In genomic region chr19:47348819-47349795, GRCh38 we compare ENCODE assay signal across 8 cellular contexts. TPM values are rescaled to one million over a fixed set of nuclear protein-coding genes. Genes with fewer than 3 reads are reported as not detected.
A peak's percentile ranks its signal among the peaks of the same experiment; 100 is the strongest.
DNase-seq lines count a peak whose midpoint lies in the region; ATAC-seq and TF ChIP-seq lines count a peak whose summit lies in the region.

A gene with protein sequence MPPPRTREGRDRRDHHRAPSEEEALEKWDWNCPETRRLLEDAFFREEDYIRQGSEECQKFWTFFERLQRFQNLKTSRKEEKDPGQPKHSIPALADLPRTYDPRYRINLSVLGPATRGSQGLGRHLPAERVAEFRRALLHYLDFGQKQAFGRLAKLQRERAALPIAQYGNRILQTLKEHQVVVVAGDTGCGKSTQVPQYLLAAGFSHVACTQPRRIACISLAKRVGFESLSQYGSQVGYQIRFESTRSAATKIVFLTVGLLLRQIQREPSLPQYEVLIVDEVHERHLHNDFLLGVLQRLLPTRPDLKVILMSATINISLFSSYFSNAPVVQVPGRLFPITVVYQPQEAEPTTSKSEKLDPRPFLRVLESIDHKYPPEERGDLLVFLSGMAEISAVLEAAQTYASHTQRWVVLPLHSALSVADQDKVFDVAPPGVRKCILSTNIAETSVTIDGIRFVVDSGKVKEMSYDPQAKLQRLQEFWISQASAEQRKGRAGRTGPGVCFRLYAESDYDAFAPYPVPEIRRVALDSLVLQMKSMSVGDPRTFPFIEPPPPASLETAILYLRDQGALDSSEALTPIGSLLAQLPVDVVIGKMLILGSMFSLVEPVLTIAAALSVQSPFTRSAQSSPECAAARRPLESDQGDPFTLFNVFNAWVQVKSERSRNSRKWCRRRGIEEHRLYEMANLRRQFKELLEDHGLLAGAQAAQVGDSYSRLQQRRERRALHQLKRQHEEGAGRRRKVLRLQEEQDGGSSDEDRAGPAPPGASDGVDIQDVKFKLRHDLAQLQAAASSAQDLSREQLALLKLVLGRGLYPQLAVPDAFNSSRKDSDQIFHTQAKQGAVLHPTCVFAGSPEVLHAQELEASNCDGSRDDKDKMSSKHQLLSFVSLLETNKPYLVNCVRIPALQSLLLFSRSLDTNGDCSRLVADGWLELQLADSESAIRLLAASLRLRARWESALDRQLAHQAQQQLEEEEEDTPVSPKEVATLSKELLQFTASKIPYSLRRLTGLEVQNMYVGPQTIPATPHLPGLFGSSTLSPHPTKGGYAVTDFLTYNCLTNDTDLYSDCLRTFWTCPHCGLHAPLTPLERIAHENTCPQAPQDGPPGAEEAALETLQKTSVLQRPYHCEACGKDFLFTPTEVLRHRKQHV (plus strand): TSS chr19:47349315. CDS start chr19:47353031, 3,716 bp downstream.

- H3K4me1 ChIP-seq in spleen, result peaks cover 3 to 66% (median 40%) of the 10 kb centered on the region in 6 donors

- H3K36me3 Mint-ChIP-seq in activated B cell treated with CpG ODN at 0.5 μM for 24 hours (ENCODE audit: low read depth), result peaks cover 35% of the 10 kb centered on the region
- peaks cover 0 to 11% (median 10%) of the 10 kb centered on the region in 3 donors for H3K36me3 Mint-ChIP-seq in immature natural killer cell

- intact Hi-C loops in activated B cell treated with CpG ODN at 0.5 μM for 24 hours (cut with micrococcal nuclease), result loop anchor here (1.0 to 2.0 kb wide), 6 partner anchors 60 to 1354 kb away; partner anchors contain the start of genes BICRA, CCDC61, CCDC9 and NAPA
- intact Hi-C loops in spleen (cut with DNase I; ENCODE audit: low total_unique reads), result no loop called here

- peaks cover 0 to 3% (median 0%) of the 10 kb centered on the region in 7 donors for H3K27me3 ChIP-seq in spleen (replicated peaks in 1 of 7)

- peaks cover 0 to 26% (median 15%) of the 10 kb centered on the region in 6 donors for H3K36me3 ChIP-seq in spleen

- CTCF ChIA-PET in activated B cell treated with CpG ODN at 0.5 μM for 24 hours (lab: Charles Lee), result interaction anchor here (0.6 to 2.0 kb wide), 15 partner anchors 9 to 270 kb away, joined by 3 to 12 read pairs (median 3); partner anchors contain the start of genes C5AR1, CCDC9, INAFM1 and KPTN

- POLR2A ChIA-PET in activated B cell treated with CpG ODN at 0.5 μM for 24 hours (lab: Charles Lee), result interaction anchor here (0.5 to 1.5 kb wide), 18 partner anchors 47 to 1578 kb away, joined by 3 to 11 read pairs (median 4); partner anchors contain the start of genes CCDC9, INAFM1, NOP53 and ZC3H4

- WGBS in spleen, 5 donors, result 4 to 5% (median 4%) methylated on average over 57 to 63 of the region's 63 CpGs

- no peaks in the 10 kb centered on the region for H3K9me3 ChIP-seq in spleen

- TF ChIP-seq POLR2A in GM18951 (IDR thresholded peaks at IDR 0.05; ENCODE audit: extremely low read depth, insufficient read depth, insufficient read length), result peak; percentile 83
- TF ChIP-seq POLR2A in spleen (IDR thresholded peaks at IDR 0.05), result peak in 2 of 3 donors; percentile 31 to 55

- H3K4me3 Mint-ChIP-seq in activated B cell treated with CpG ODN at 0.5 μM for 24 hours, result peak within 1 kb of the TSS; percentile 98
- H3K4me3 Mint-ChIP-seq in immature natural killer cell, result peak within 1 kb of the TSS; percentile 96 to 100 (median 99)

- H3K27ac Mint-ChIP-seq in activated B cell treated with CpG ODN at 0.5 μM for 24 hours (peak within 1 kb of the TSS; percentile 90), immature natural killer cell (peak within 1 kb of the TSS; percentile 88 to 98 (median 95))

- H3K27ac ChIP-seq in spleen, result peak within 1 kb of the TSS; percentile 76 to 94 (median 90)

- no peaks in the 10 kb centered on the region for H3K27me3 Mint-ChIP-seq in activated B cell treated with CpG ODN at 0.5 μM for 24 hours
- H3K27me3 Mint-ChIP-seq in immature natural killer cell (ENCODE audit: low read depth in 3 of 3), result peaks cover 11 to 16% (median 14%) of the 10 kb centered on the region in 3 donors

- H3K4me1 Mint-ChIP-seq in activated B cell treated with CpG ODN at 0.5 μM for 24 hours (peaks cover 40% of the 10 kb centered on the region), immature natural killer cell (peaks cover 34 to 39% of the 10 kb centered on the region in 2 donors)

- in situ Hi-C loops in GM18951 (cut with MboI; ENCODE audit: low sequenced_read_pairs, unreplicated experiment), result no loop called here

- peak; percentile 98 for TF ChIP-seq CTCF in AG09319 (IDR thresholded peaks at IDR 0.05; ENCODE audit: low read depth, low read length)
- TF ChIP-seq CTCF in activated B cell treated with CpG ODN at 0.5 μM for 24 hours (IDR thresholded peaks at IDR 0.05), result peak; percentile 65
- TF ChIP-seq CTCF in spleen (IDR thresholded peaks at IDR 0.05 in 8 of 11, conservative IDR thresholded peaks at IDR 0.05 in 3 of 11), result peak; percentile 100

- H3K9me3 Mint-ChIP-seq in activated B cell treated with CpG ODN at 0.5 μM for 24 hours, result no peaks in the 10 kb centered on the region
- no peaks in the 10 kb centered on the region for H3K9me3 Mint-ChIP-seq in immature natural killer cell

- DNase-seq in AG09319 (ENCODE audit: extremely low read depth, low read depth) (peak; percentile 99), NCI-H345 (lab: John Stamatoyannopoulos, UW) (peak; percentile 95), activated B cell treated with CpG ODN at 0.5 μM for 24 hours (peak; percentile 99), immature natural killer cell (peak; percentile 99 to 100 (median 99)), spleen (peak; percentile 98)
- DNase-seq in central memory CD4-positive, alpha-beta T cell, result peak; percentile 99

- ATAC-seq in HG03196 (IDR thresholded peaks at IDR 0.05; ENCODE audit: unreplicated experiment) (peak; percentile 86), activated B cell treated with CpG ODN at 0.5 μM for 24 hours (ENCODE audit: low read depth) (peak; percentile 98)

- peak within 1 kb of the TSS; percentile 66 to 97 (median 84) for H3K4me3 ChIP-seq in spleen

RNA-seq across cellular contexts. Expression of the gene that starts here (rescaled TPM):
- total RNA-seq in activated B cell treated with CpG ODN at 0.5 μM for 24 hours (17.4 and 20.0 TPM in 2 replicates), spleen (10 to 100 TPM; 19.5 to 34.8 (median 27.0) TPM)
- polyA plus RNA-seq in immature natural killer cell (1 to 10 TPM; 3.2 to 9.7 (median 5.2) TPM), spleen (10 to 100 TPM in 2 of 3 donors, 1 to 10 TPM in 1; 8.4 to 18.5 (median 13.1) TPM)

Comparison
In these comparisons a context has a peak if more than half of its experiments do, and no peak if none do; other contexts are left out.
1. Peak in every context shown above with its lines: DNase-seq, ATAC-seq, H3K4me3 ChIP-seq and H3K27ac ChIP-seq.